In genomic region chr16:15996432-15997109, GRCh38 we compare ENCODE assay signal across 2 cellular contexts.
TF ChIP-seq lines count a peak whose summit lies in the region.

No MANE protein-coding gene starts in this region.

TF ChIP-seq in K562, 482 proteins besides CTCF, POLR2A, EP300 and RAD21 (continued from another document and continues in another):
- TF ChIP-seq ZNF407 (IDR thresholded peaks at IDR 0.05; ENCODE audit: low read depth) (no peak), CREB1 (IDR thresholded peaks at IDR 0.05) (no peak), CREB1 (CRISPR knock-in tag; IDR thresholded peaks at IDR 0.05) (no peak), NR2C2 (CRISPR knock-in tag; IDR thresholded peaks at IDR 0.05) (no peak), NR2C2 (tag; IDR thresholded peaks at IDR 0.05) (peak; percentile 45; the same call in 1 of the 2 replicates), AFF1 (IDR thresholded peaks at IDR 0.05; ENCODE audit: low read depth in 1 of 2, partially characterized antibody in 2 of 2) (no peak), TAF1 (IDR thresholded peaks at IDR 0.05; ENCODE audit: control insufficient read depth, extremely low read depth, insufficient read depth, low read length, severe bottlenecking) (no peak), SP1 (CRISPR knock-in tag; IDR thresholded peaks at IDR 0.05) (no peak), KAT2B (IDR thresholded peaks at IDR 0.05; ENCODE audit: low read depth, low read length) (no peak), KDM1A (IDR thresholded peaks at IDR 0.05) (0 out of 4 replicates have a peak, but pooled peaks of 1 of the 2 experiments have one; percentile 28), ZNF778 (CRISPR knock-in tag; IDR thresholded peaks at IDR 0.05) (no peak), ETV1 (tag; conservative IDR thresholded peaks at IDR 0.05; ENCODE audit: low read depth) (no peak)

TF ChIP-seq in HepG2, 621 proteins besides CTCF, POLR2A, EP300 and RAD21 (continued from another document and continues in another):
- TF ChIP-seq SNAPC4 (CRISPR knock-in tag; IDR thresholded peaks at IDR 0.05) = no peak
- no peak for TF ChIP-seq ZFP82 (CRISPR knock-in tag; IDR thresholded peaks at IDR 0.05; ENCODE audit: borderline replicate concordance)
- no peak for TF ChIP-seq CSRNP1 (CRISPR knock-in tag; IDR thresholded peaks at IDR 0.05)
- TF ChIP-seq ZNF780A (CRISPR knock-in tag; IDR thresholded peaks at IDR 0.05) = no peak
- no peak for TF ChIP-seq RAD51 (IDR thresholded peaks at IDR 0.05; ENCODE audit: borderline replicate concordance)
- 0 out of 2 replicates have a peak, but pooled peaks have one; percentile 14 for TF ChIP-seq CEBPB (IDR thresholded peaks at IDR 0.05; ENCODE audit: borderline replicate concordance, low read depth, low read length)
- TF ChIP-seq MAF1 (CRISPR knock-in tag; IDR thresholded peaks at IDR 0.05; ENCODE audit: borderline replicate concordance) = peak; percentile 54; the same call in 1 of the 2 replicates
- TF ChIP-seq HIVEP1 (CRISPR knock-in tag; IDR thresholded peaks at IDR 0.05) = peak; percentile 80
- no peak for TF ChIP-seq ZNF484 (CRISPR knock-in tag; IDR thresholded peaks at IDR 0.05; ENCODE audit: borderline replicate concordance, low read depth)
- TF ChIP-seq CERS6 (CRISPR knock-in tag; IDR thresholded peaks at IDR 0.05) = no peak
- peak; percentile 89 for TF ChIP-seq IKZF5 (CRISPR knock-in tag; IDR thresholded peaks at IDR 0.05)
- peak; percentile 36; the same call in 1 of the 2 replicates for TF ChIP-seq NFE2L2 (IDR thresholded peaks at IDR 0.05; ENCODE audit: low read length)
- TF ChIP-seq SCMH1 (CRISPR knock-in tag; IDR thresholded peaks at IDR 0.05; ENCODE audit: borderline replicate concordance) = no peak
- TF ChIP-seq HOMEZ (CRISPR knock-in tag; IDR thresholded peaks at IDR 0.05; ENCODE audit: low read depth) = peak; percentile 76
- TF ChIP-seq ISL2 (CRISPR knock-in tag; IDR thresholded peaks at IDR 0.05) = peak; percentile 57; the same call in 1 of the 2 replicates
- no peak for TF ChIP-seq ARHGAP35 (CRISPR knock-in tag; IDR thresholded peaks at IDR 0.05; ENCODE audit: borderline replicate concordance)
- TF ChIP-seq TFE3 (CRISPR knock-in tag; IDR thresholded peaks at IDR 0.05) = peak; percentile 63; the same call in 1 of the 2 replicates
- TF ChIP-seq KMT2A (CRISPR knock-in tag; IDR thresholded peaks at IDR 0.05) = no peak
- TF ChIP-seq CCDC6 (CRISPR knock-in tag; IDR thresholded peaks at IDR 0.05) = peak; percentile 63; the same call in 1 of the 2 replicates
- peak; percentile 90; the same call in 1 of the 2 replicates for TF ChIP-seq ZNF550 (CRISPR knock-in tag; IDR thresholded peaks at IDR 0.05; ENCODE audit: borderline replicate concordance)
- TF ChIP-seq ZNF180 (CRISPR knock-in tag; IDR thresholded peaks at IDR 0.05; ENCODE audit: borderline replicate concordance, low read depth) = no peak
- TF ChIP-seq KIAA2018 (CRISPR knock-in tag; IDR thresholded peaks at IDR 0.05; ENCODE audit: borderline replicate concordance) = no peak
- peak; percentile 43 for TF ChIP-seq ZBTB38 (CRISPR knock-in tag; IDR thresholded peaks at IDR 0.05)
